23 cellular contexts compared by ENCODE assay signal in genomic region chr3:54527521-54527920, GRCh38.
A peak's percentile ranks its signal among the peaks of the same experiment; 100 is the strongest.
DNase-seq lines count a peak whose midpoint lies in the region; ATAC-seq and TF ChIP-seq lines count a peak whose summit lies in the region.
"Had no signal": no experiment of that assay in that cellular context is flagged by ENCODE, and none has a peak within 500 bp of the region (broad histone marks: within the 10 kb centered on the region; RNA-seq: fewer than 3 reads in every experiment).

No MANE protein-coding gene starts in this region.

- intact Hi-C loops in body of pancreas (cut with DNase I) = no loop called here
- intact Hi-C loops in testis (cut with DNase I; ENCODE audit: low total_unique reads) = no loop called here

- peak overlapping the region; percentile 13 for H3K27ac Mint-ChIP-seq in progenitor cell of endocrine pancreas
- H3K27ac Mint-ChIP-seq: CD4-positive, alpha-beta T cell; GM23338 had no signal

- H3K9me3 Mint-ChIP-seq in progenitor cell of endocrine pancreas (ENCODE audit: low read depth) = peaks cover 8% of the 10 kb centered on the region
- H3K9me3 Mint-ChIP-seq: GM23338 had no signal

- H3K4me3 ChIP-seq in body of pancreas (no peak overlapping the region), testis (no peak overlapping the region)
- H3K4me3 ChIP-seq in effector memory CD4-positive, alpha-beta T cell (ENCODE audit: insufficient read depth, low read depth, low read length, poor library complexity, severe bottlenecking) = no peak overlapping the region
- H3K4me3 ChIP-seq: BLaER1 treated with 17β-estradiol and CSF1 and Interleukin-3, amounts not matched to agents 10 nM and 100 nM; GM23338; HAP-1; MG63; SJSA1 had no signal

- DNase-seq in body of pancreas (no peak), fibroblast of gingiva (ENCODE audit: low read depth) (peak; percentile 26), progenitor cell of endocrine pancreas (ENCODE audit: low spot score, unreplicated experiment) (no peak), testis (peak; percentile 58), glomerular visceral epithelial cell (ENCODE audit: extremely low spot score) (no peak)
- DNase-seq in effector memory CD4-positive, alpha-beta T cell = no peak
- DNase-seq: CD4-positive, alpha-beta T cell; IMR-90; KG1; NCI-H1105 treated with DMSO at 0.1 percent for 48 hours; NCI-H146; NCI-H2029; NCI-H446; NCI-H524 treated with DMSO at 0.1 percent for 48 hours; NCI-H82; NK-92 treated with Interleukin-12 subunit alpha and Interleukin-12 subunit beta, amount 100 ng/mL, for 24 hours; PC-3 had no signal

- no peaks in the 10 kb centered on the region for H3K36me3 Mint-ChIP-seq in progenitor cell of endocrine pancreas (ENCODE audit: insufficient read depth)

- no peaks in the 10 kb centered on the region for H3K4me1 Mint-ChIP-seq in progenitor cell of endocrine pancreas (ENCODE audit: low read depth)

- H3K27ac ChIP-seq in body of pancreas (no peak overlapping the region), testis (no peak overlapping the region)
- H3K27ac ChIP-seq in effector memory CD4-positive, alpha-beta T cell (ENCODE audit: insufficient read depth, low read length, poor library complexity, severe bottlenecking) = no peak overlapping the region
- H3K27ac ChIP-seq: BLaER1 treated with 17β-estradiol and CSF1 and Interleukin-3, amounts not matched to agents 10 nM and 100 nM; SJSA1 had no signal

- H3K27me3 ChIP-seq in body of pancreas (no peaks in the 10 kb centered on the region), testis (no peaks in the 10 kb centered on the region)
- H3K27me3 ChIP-seq in effector memory CD4-positive, alpha-beta T cell (replicated peaks; ENCODE audit: control insufficient read depth, insufficient read depth, low read length, poor library complexity, severe bottlenecking) = no peaks in the 10 kb centered on the region
- H3K27me3 ChIP-seq: BLaER1 treated with 17β-estradiol and CSF1 and Interleukin-3, amounts not matched to agents 10 nM and 100 nM; MG63; SJSA1 had no signal

- ATAC-seq in body of pancreas (peak; percentile 40), GM19452 (IDR thresholded peaks at IDR 0.05; ENCODE audit: unreplicated experiment) (no peak)
- ATAC-seq: GM23338, PC-3 had no signal

- WGBS in body of pancreas, 2 donors = 59 to 61% methylated on average over 5 of the region's 5 CpGs
- WGBS in testis, 2 donors = 48 to 67% methylated on average over 5 of the region's 5 CpGs

- no peaks in the 10 kb centered on the region for H3K36me3 ChIP-seq in body of pancreas (replicated peaks in 1 of 2; ENCODE audit: insufficient read depth in 1 of 2, low read depth in 2 of 2)
- H3K36me3 ChIP-seq in testis (ENCODE audit: low read depth, missing control alignments) = no peaks in the 10 kb centered on the region
- no peaks in the 10 kb centered on the region for H3K36me3 ChIP-seq in effector memory CD4-positive, alpha-beta T cell (ENCODE audit: control insufficient read depth, insufficient read depth, low read length)
- H3K36me3 ChIP-seq: BLaER1 treated with 17β-estradiol and CSF1 and Interleukin-3, amounts not matched to agents 10 nM and 100 nM; HAP-1; MG63; SJSA1 had no signal

- TF ChIP-seq POLR2A in body of pancreas (IDR thresholded peaks at IDR 0.05) = no peak
- TF ChIP-seq POLR2A in testis (IDR thresholded peaks at IDR 0.05) = no peak

- no peak for TF ChIP-seq CTCF in body of pancreas (IDR thresholded peaks at IDR 0.05)
- no peak for TF ChIP-seq CTCF in progenitor cell of endocrine pancreas (IDR thresholded peaks at IDR 0.05; ENCODE audit: unreplicated experiment)
- TF ChIP-seq CTCF in testis (IDR thresholded peaks at IDR 0.05) = no peak

- peaks cover 19% of the 10 kb centered on the region for H3K27me3 Mint-ChIP-seq in progenitor cell of endocrine pancreas
- H3K27me3 Mint-ChIP-seq: CD4-positive, alpha-beta T cell had no signal

- no peaks in the 10 kb centered on the region for H3K9me3 ChIP-seq in body of pancreas
- H3K9me3 ChIP-seq in testis = no peaks in the 10 kb centered on the region
- H3K9me3 ChIP-seq in effector memory CD4-positive, alpha-beta T cell (ENCODE audit: control insufficient read depth, low read length) = peaks cover 6% of the 10 kb centered on the region
- H3K9me3 ChIP-seq: HAP-1, SJSA1 had no signal

- H3K4me3 Mint-ChIP-seq in progenitor cell of endocrine pancreas (ENCODE audit: low read depth) = no peak overlapping the region
- H3K4me3 Mint-ChIP-seq: CD4-positive, alpha-beta T cell; GM23338 had no signal

- H3K4me1 ChIP-seq in body of pancreas (no peaks in the 10 kb centered on the region), testis (no peaks in the 10 kb centered on the region)
- H3K4me1 ChIP-seq in effector memory CD4-positive, alpha-beta T cell (ENCODE audit: control insufficient read depth, insufficient read depth, low read length, poor library complexity, severe bottlenecking) = no peaks in the 10 kb centered on the region
- H3K4me1 ChIP-seq: HAP-1, SJSA1 had no signal

Comparison
In these comparisons a context has a peak if more than half of its experiments do, and no peak if none do; other contexts are left out.
1. DNase-seq: peak in fibroblast of gingiva (single experiment) and testis (single experiment); none in body of pancreas (0 of 4), progenitor cell of endocrine pancreas (single experiment), glomerular visceral epithelial cell (single experiment) and effector memory CD4-positive, alpha-beta T cell (0 of 3).